14 cellular contexts compared by ENCODE assay signal in genomic region chr5:142674438-142675210, GRCh38. TPM values are rescaled to one million over a fixed set of nuclear protein-coding genes. Genes with fewer than 3 reads are reported as not detected.
DNase-seq lines count a peak whose midpoint lies in the region; TF ChIP-seq lines count a peak whose summit lies in the region.
"Had no signal": no experiment of that assay in that cellular context is flagged by ENCODE, and none has a peak within 500 bp of the region (broad histone marks: within the 10 kb centered on the region; RNA-seq: fewer than 3 reads in every experiment).

No MANE protein-coding gene starts in this region.

- TF ChIP-seq POLR2A in suprapubic skin (IDR thresholded peaks at IDR 0.05), result no peak

- H3K27me3 ChIP-seq in suprapubic skin, result no peaks in the 10 kb centered on the region

- H3K4me1 ChIP-seq in suprapubic skin, result no peaks in the 10 kb centered on the region

- DNase-seq in LHCN-M2 (ENCODE audit: low read depth) (peak; percentile 87), choroid plexus epithelial cell (ENCODE audit: low read depth) (peak; percentile 64), iris pigment epithelial cell (ENCODE audit: low read depth) (peak; percentile 57), suprapubic skin (ENCODE audit: low spot score in 2 of 2) (no peak), ecto neural progenitor cell (ENCODE audit: low spot score) (no peak), NCI-H2081 treated with DMSO at 0.1 percent for 48 hours (lab: John Stamatoyannopoulos, UW) (no peak), NCI-H524 treated with DMSO at 0.1 percent for 48 hours (lab: John Stamatoyannopoulos, UW) (no peak), NCI-H1417 treated with DMSO at 0.1 percent for 48 hours (lab: John Stamatoyannopoulos, UW) (no peak)
- DNase-seq: activated CD4-positive, CD25-positive, alpha-beta regulatory T cell; activated effector memory CD4-positive, alpha-beta T cell treated with Interleukin-2 at 50 U/mL for 16 hours; NCI-H1694 treated with DMSO at 0.1 percent for 48 hours; OCI-M1; stimulated activated naive CD4-positive, alpha-beta T cell treated with Interleukin-2 at 50 U/mL for 16 hours had no signal

- H3K9me3 ChIP-seq in suprapubic skin, result no peaks in the 10 kb centered on the region

- TF ChIP-seq CTCF in choroid plexus epithelial cell (conservative IDR thresholded peaks at IDR 0.05; ENCODE audit: low read depth, low read length) (no peak), suprapubic skin (IDR thresholded peaks at IDR 0.05) (no peak)

- H3K36me3 ChIP-seq in suprapubic skin, result no peaks in the 10 kb centered on the region

- no peak overlapping the region for H3K4me3 ChIP-seq in choroid plexus epithelial cell (ENCODE audit: low read depth, low read length)
- H3K4me3 ChIP-seq in suprapubic skin, result no peak overlapping the region

- H3K27ac ChIP-seq in suprapubic skin, result peak overlapping the region; percentile 21
- H3K27ac ChIP-seq: HL-60 had no signal

- WGBS in suprapubic skin, result 75% methylated on average over 16 of the region's 19 CpGs

- no peak for TF ChIP-seq EP300 in suprapubic skin (IDR thresholded peaks at IDR 0.05)

RNA-seq across cellular contexts. Expression of gene FGF1, which starts 11.3 kb away (rescaled TPM):
- 4.8 and 5.8 TPM in 2 replicates for total RNA-seq in LHCN-M2 (2014; rRNA removed)
- polyA plus RNA-seq in LHCN-M2 (2012), result 27.3 TPM
- 1 to 10 TPM in 3 of 4 donors, under 1 TPM in 1; 0.48 to 2.5 (median 1.9) TPM for total RNA-seq in suprapubic skin

Comparison
In these comparisons a context has a peak if more than half of its experiments do, and no peak if none do; other contexts are left out.
1. DNase-seq: peak in LHCN-M2 (single experiment), choroid plexus epithelial cell (single experiment) and iris pigment epithelial cell (single experiment); none in suprapubic skin (0 of 2), ecto neural progenitor cell (single experiment), NCI-H2081 treated with DMSO at 0.1 percent for 48 hours (single experiment), NCI-H524 treated with DMSO at 0.1 percent for 48 hours (single experiment) and NCI-H1417 treated with DMSO at 0.1 percent for 48 hours (single experiment).